ENCODE assay signal across 13 cellular contexts in the genomic region with DNA sequence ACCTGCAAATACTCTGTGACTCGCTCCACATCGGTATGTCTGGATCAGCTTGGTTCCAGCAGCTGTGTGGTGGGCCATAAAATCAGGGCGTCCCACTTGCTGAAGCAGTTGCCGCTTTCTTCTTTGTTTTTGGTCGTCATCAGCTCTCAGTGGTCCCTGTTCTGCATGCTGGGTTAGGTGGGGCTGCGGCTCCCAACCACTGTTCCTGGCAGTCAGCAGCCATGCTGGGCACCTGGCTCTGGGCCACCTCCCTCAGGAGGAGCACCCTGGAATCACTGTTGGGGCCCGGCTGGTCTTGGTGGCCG.
"Had no signal": no experiment of that assay in that cellular context is flagged by ENCODE, and none has a peak within 500 bp of the region (broad histone marks: within the 10 kb centered on the region; RNA-seq: fewer than 3 reads in every experiment).

No MANE protein-coding gene starts in this region.

- ATAC-seq: body of pancreas, pancreas, sciatic nerve had no signal

- H3K27me3 Mint-ChIP-seq: activated CD4-positive, alpha-beta memory T cell treated with anti-CD3 and anti-CD28 coated beads, Interleukin-2, amount 10 ng/mL, durations not matched to agents 7 days and 5 days had no signal

- H3K9me3 Mint-ChIP-seq: activated CD4-positive, alpha-beta memory T cell treated with anti-CD3 and anti-CD28 coated beads, Interleukin-2, amount 10 ng/mL, durations not matched to agents 7 days and 5 days; immature natural killer cell had no signal

- DNase-seq: activated CD4-positive, alpha-beta memory T cell treated with anti-CD3 and anti-CD28 coated beads, Interleukin-2, amount 10 ng/mL, durations not matched to agents 7 days and 5 days; activated naive CD4-positive, alpha-beta T cell treated with Interleukin-2 at 50 U/mL for 16 hours; amygdala; body of pancreas; caudate nucleus; effector CD4-positive, alpha-beta T cell; foreskin fibroblast; immature natural killer cell; mesendoderm; pancreas; spleen; tibial artery had no signal

- H3K27ac Mint-ChIP-seq: activated CD4-positive, alpha-beta memory T cell treated with anti-CD3 and anti-CD28 coated beads, Interleukin-2, amount 10 ng/mL, durations not matched to agents 7 days and 5 days had no signal

- H3K4me3 Mint-ChIP-seq: activated CD4-positive, alpha-beta memory T cell treated with anti-CD3 and anti-CD28 coated beads, Interleukin-2, amount 10 ng/mL, durations not matched to agents 7 days and 5 days; immature natural killer cell had no signal
